Comparison of ENCODE assay signal across 11 cellular contexts in genomic region chr2:162582357-162582798, GRCh38.
DNase-seq lines count a peak whose midpoint lies in the region; FAIRE-seq and TF ChIP-seq lines count a peak whose summit lies in the region.
"Had no signal": no experiment of that assay in that cellular context is flagged by ENCODE, and none has a peak within 500 bp of the region (broad histone marks: within the 10 kb centered on the region; RNA-seq: fewer than 3 reads in every experiment).

No MANE protein-coding gene starts in this region.

- TF ChIP-seq POLR2A in endothelial cell of umbilical vein (IDR thresholded peaks at IDR 0.05; ENCODE audit: low read depth, low read length) (no peak), thyroid gland (IDR thresholded peaks at IDR 0.05) (no peak)

- intact Hi-C loops in endothelial cell of umbilical vein (cut with micrococcal nuclease) (no loop called here), thyroid gland (cut with DNase I) (no loop called here)

- CTCF ChIA-PET in endothelial cell of umbilical vein (lab: Charles Lee): interaction anchor here (1.5 kb wide), 1 partner anchor 17 kb away, joined by 3 read pairs; no protein-coding TSS in a partner anchor

- H3K9ac ChIP-seq in endothelial cell of umbilical vein (replicated peaks; ENCODE audit: extremely low read depth, insufficient read depth, low read length): no peak overlapping the region

- DNase-seq in NCI-H1417 (lab: John Stamatoyannopoulos, UW): peak in 2 of 3 experiments; percentile 0 to 12
- no peak for DNase-seq in NCI-H1417 treated with DMSO at 0.1 percent for 48 hours (lab: John Stamatoyannopoulos, UW)
- DNase-seq in NCI-H748 (lab: John Stamatoyannopoulos, UW; ENCODE audit: unreplicated experiment): peak; percentile 87
- peak; percentile 41 for DNase-seq in endothelial cell of umbilical vein (ENCODE audit: low read depth, low spot score)
- peak; percentile 25 for DNase-seq in small intestine
- no peak for DNase-seq in NCI-H187 treated with DMSO at 0.1 percent for 48 hours (lab: John Stamatoyannopoulos, UW)
- DNase-seq in G401 (ENCODE audit: low spot score): no peak
- DNase-seq in thyroid gland: no peak
- DNase-seq: activated CD4-positive, alpha-beta T cell treated with anti-CD3 and anti-CD28 coated beads, Interleukin-2, amount 10 ng/mL, durations not matched to agents 7 days and 5 days; activated naive CD4-positive, alpha-beta T cell treated with Interleukin-2 at 50 U/mL for 16 hours; NCI-H1048 had no signal

- TF ChIP-seq CTCF in endothelial cell of umbilical vein (IDR thresholded peaks at IDR 0.05; ENCODE audit: extremely low read depth in 1 of 2, insufficient read depth in 1 of 2, low read depth in 1 of 2, low read length in 2 of 2) (no peak), thyroid gland (IDR thresholded peaks at IDR 0.05) (no peak)

- H2AFZ ChIP-seq in endothelial cell of umbilical vein (ENCODE audit: low read depth, low read length): no peak overlapping the region

- 36 to 54% (median 52%) methylated on average over 5 of the region's 5 CpGs for WGBS in small intestine, 3 donors
- 69 to 77% methylated on average over 5 of the region's 5 CpGs for WGBS in thyroid gland, 2 donors

- H3K27ac ChIP-seq in endothelial cell of umbilical vein (ENCODE audit: insufficient read depth, low read depth, low read length) (no peak overlapping the region), small intestine (ENCODE audit: low read depth in 1 of 2, low read length in 1 of 2) (no peak overlapping the region), thyroid gland (no peak overlapping the region)

- dilution Hi-C loops in endothelial cell of umbilical vein (cut with MboI; ENCODE audit: extremely low pct_ligation_motif_present, low sequenced_read_pairs): no loop called here

- no peaks in the 10 kb centered on the region for H3K9me1 ChIP-seq in endothelial cell of umbilical vein (replicated peaks; ENCODE audit: control insufficient read depth, extremely low read depth, insufficient read depth, low read length)

- H3K9me3 ChIP-seq in endothelial cell of umbilical vein (replicated peaks; ENCODE audit: control insufficient read depth, insufficient read depth, low read length): no peaks in the 10 kb centered on the region
- no peaks in the 10 kb centered on the region for H3K9me3 ChIP-seq in small intestine (ENCODE audit: control insufficient read depth, low read depth)
- no peaks in the 10 kb centered on the region for H3K9me3 ChIP-seq in thyroid gland

- in situ Hi-C loops in G401 (cut with HindIII; ENCODE audit: low sequenced_read_pairs): no loop called here

- H3K4me3 ChIP-seq in endothelial cell of umbilical vein (replicated peaks in 1 of 3; ENCODE audit: insufficient read depth in 1 of 3, low read depth in 1 of 3, low read length in 3 of 3) (no peak overlapping the region), small intestine (ENCODE audit: low read depth in 1 of 2, low read length in 2 of 2) (no peak overlapping the region), thyroid gland (replicated peaks in 1 of 3) (no peak overlapping the region)

- H3K36me3 ChIP-seq in endothelial cell of umbilical vein (ENCODE audit: control insufficient read depth in 2 of 2, extremely low read depth in 1 of 2, insufficient read depth in 2 of 2, low read length in 2 of 2): no peaks in the 10 kb centered on the region
- no peaks in the 10 kb centered on the region for H3K36me3 ChIP-seq in small intestine (ENCODE audit: control insufficient read depth in 2 of 2, insufficient read depth in 2 of 2, low read length in 2 of 2)
- no peaks in the 10 kb centered on the region for H3K36me3 ChIP-seq in thyroid gland

- no TSS peak for BruUV-seq in endothelial cell of umbilical vein (replicated peaks; lab: Mats Ljungman, UMichigan)

- no peak overlapping the region for H3K4me2 ChIP-seq in endothelial cell of umbilical vein (ENCODE audit: insufficient read depth, low read length)

- H3K79me2 ChIP-seq in endothelial cell of umbilical vein (ENCODE audit: control insufficient read depth, insufficient read depth, low read length): no peaks in the 10 kb centered on the region

- FAIRE-seq in endothelial cell of umbilical vein (lab: Jason Lieb, UNC) (peak; percentile 57), small intestine (lab: Jason Lieb, UNC) (no peak)

- H3K4me1 ChIP-seq in endothelial cell of umbilical vein (ENCODE audit: control insufficient read depth, extremely low read depth, insufficient read depth, low read length) (no peaks in the 10 kb centered on the region), small intestine (ENCODE audit: control insufficient read depth in 2 of 2, insufficient read depth in 1 of 2, low read depth in 1 of 2, low read length in 1 of 2) (no peaks in the 10 kb centered on the region), thyroid gland (no peaks in the 10 kb centered on the region)

- no peaks in the 10 kb centered on the region for H3K27me3 ChIP-seq in endothelial cell of umbilical vein (ENCODE audit: control insufficient read depth in 2 of 2, insufficient read depth in 2 of 2, low read length in 2 of 2)
- no peaks in the 10 kb centered on the region for H3K27me3 ChIP-seq in small intestine (ENCODE audit: control insufficient read depth in 2 of 2, insufficient read depth in 2 of 2, low read length in 2 of 2)
- H3K27me3 ChIP-seq in thyroid gland: no peaks in the 10 kb centered on the region

- POLR2A ChIA-PET in endothelial cell of umbilical vein (lab: Charles Lee): no interaction called here

- no peaks in the 10 kb centered on the region for H4K20me1 ChIP-seq in endothelial cell of umbilical vein (replicated peaks; ENCODE audit: control insufficient read depth, extremely low read depth, insufficient read depth, low read length)

TF ChIP-seq in endothelial cell of umbilical vein, 7 proteins besides CTCF, POLR2A, EP300 and RAD21:
- TF ChIP-seq POLR2AphosphoS5 (IDR thresholded peaks at IDR 0.05; ENCODE audit: insufficient read depth, low read depth, low read length): no peak

Comparison
In these comparisons a context has a peak if more than half of its experiments do, and no peak if none do; other contexts are left out.
1. DNase-seq: peak in NCI-H1417 (2 of 3), NCI-H748 (single experiment), endothelial cell of umbilical vein (single experiment) and small intestine (single experiment); none in NCI-H1417 treated with DMSO at 0.1 percent for 48 hours (single experiment), NCI-H187 treated with DMSO at 0.1 percent for 48 hours (single experiment), G401 (single experiment) and thyroid gland (0 of 2).